8 cellular contexts compared by ENCODE assay signal in the genomic region with DNA sequence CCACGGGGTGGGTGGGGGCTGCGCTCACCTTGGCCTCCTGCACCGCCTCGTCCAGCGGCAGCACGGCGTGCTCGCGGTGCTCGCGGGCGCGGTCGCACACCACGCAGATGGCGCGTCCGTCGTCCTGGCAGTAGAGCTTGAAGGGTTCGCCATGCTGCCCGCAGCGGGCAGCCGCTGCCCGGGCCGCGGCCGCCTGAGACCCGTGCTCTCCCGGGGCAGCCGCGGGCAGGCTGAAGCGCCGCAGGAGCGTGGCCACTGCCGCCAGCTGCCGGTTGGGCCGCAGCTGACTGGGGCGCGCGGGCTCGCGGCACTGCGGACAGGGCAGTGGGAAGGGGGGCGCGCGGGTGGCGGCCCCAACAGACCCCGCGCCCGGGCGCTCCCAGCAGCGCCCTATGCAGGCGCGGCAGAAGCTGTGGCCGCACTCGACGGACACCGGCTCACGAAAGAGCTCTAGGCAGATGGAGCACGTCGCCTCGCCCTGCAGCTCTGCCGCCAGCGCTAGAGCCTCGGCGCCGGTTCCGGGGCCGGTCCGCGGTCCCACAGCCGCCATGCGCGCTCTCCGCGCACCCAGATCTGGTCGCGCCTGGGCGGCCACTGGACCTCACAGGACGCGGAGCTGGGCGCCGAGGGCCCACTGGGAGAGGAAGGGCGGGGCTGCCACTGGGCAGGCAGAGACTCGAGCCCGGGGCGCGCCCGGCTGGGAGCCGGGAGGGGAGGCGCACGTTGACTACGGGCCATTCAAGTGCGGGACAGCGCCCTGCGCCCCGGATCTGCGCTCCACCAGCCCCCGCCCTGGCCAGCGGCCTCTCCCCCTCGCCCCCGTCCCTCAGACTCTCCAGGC. TPM values are rescaled to one million over a fixed set of nuclear protein-coding genes. Genes with fewer than 3 reads are reported as not detected.
DNase-seq lines count a peak whose midpoint lies in the region; ATAC-seq and TF ChIP-seq lines count a peak whose summit lies in the region.

Gene TRIM7, minus strand, starts transcription at position 636 of the 841 bp plus-strand sequence. Its CDS starts 86 bp downstream, at position 550.

- peak; percentile 61 for DNase-seq in activated CD4-positive, alpha-beta T cell treated with anti-CD3 and anti-CD28 coated beads for 36 hours
- no peak for DNase-seq in activated CD4-positive, alpha-beta T cell treated with anti-CD3 and anti-CD28 coated beads, Interleukin-2, amount 50 U/mL, for 4 hours
- DNase-seq in activated T-cell treated with anti-CD3 and anti-CD28 coated beads, Interleukin-2, amount 50 U/mL, for 72 hours: peak; percentile 45 to 49
- DNase-seq in heart right ventricle (peak; percentile 40 to 75), retina (peak; percentile 66), middle frontal gyrus (ENCODE audit: extremely low spot score, low spot score) (no peak), T1000 (lab: John Stamatoyannopoulos, UW) (no peak)

- TF ChIP-seq CTCF in heart right ventricle (IDR thresholded peaks at IDR 0.05): no peak

- H3K4me1 ChIP-seq in heart right ventricle: peaks cover 7 to 53% (median 29%) of the 10 kb centered on the region in 9 donors

- H3K4me3 ChIP-seq in heart right ventricle: peak within 1 kb of the TSS; percentile 64 to 90 (median 74)

- no peaks in the 10 kb centered on the region for H3K9me3 Mint-ChIP-seq in activated CD4-positive, alpha-beta T cell treated with anti-CD3 and anti-CD28 coated beads for 36 hours (ENCODE audit: low read depth)
- H3K9me3 Mint-ChIP-seq in activated T-cell treated with anti-CD3 and anti-CD28 coated beads, Interleukin-2, amount 50 U/mL, for 72 hours: peaks cover 0 to 2% of the 10 kb centered on the region in 2 donors

- H3K4me3 Mint-ChIP-seq in activated CD4-positive, alpha-beta T cell treated with anti-CD3 and anti-CD28 coated beads for 36 hours: peak within 1 kb of the TSS; percentile 87
- H3K4me3 Mint-ChIP-seq in activated T-cell treated with anti-CD3 and anti-CD28 coated beads, Interleukin-2, amount 50 U/mL, for 72 hours: peak within 1 kb of the TSS; percentile 92 to 99

- H3K27me3 Mint-ChIP-seq in activated CD4-positive, alpha-beta T cell treated with anti-CD3 and anti-CD28 coated beads for 36 hours: peaks cover 20% of the 10 kb centered on the region
- peaks cover 22% of the 10 kb centered on the region for H3K27me3 Mint-ChIP-seq in activated T-cell treated with anti-CD3 and anti-CD28 coated beads, Interleukin-2, amount 50 U/mL, for 72 hours (ENCODE audit: low read depth)

- H3K36me3 Mint-ChIP-seq in activated CD4-positive, alpha-beta T cell treated with anti-CD3 and anti-CD28 coated beads for 36 hours (ENCODE audit: low read depth): peaks cover 6% of the 10 kb centered on the region
- peaks cover 2 to 11% of the 10 kb centered on the region in 2 donors for H3K36me3 Mint-ChIP-seq in activated T-cell treated with anti-CD3 and anti-CD28 coated beads, Interleukin-2, amount 50 U/mL, for 72 hours (ENCODE audit: insufficient read depth in 2 of 2)

- POLR2A ChIA-PET in activated CD4-positive, alpha-beta T cell treated with anti-CD3 and anti-CD28 coated beads for 36 hours (lab: Charles Lee): interaction anchor here (0.9 to 2.4 kb wide), 2 partner anchors 13 to 39 kb away, joined by 4 to 7 read pairs; partner anchors contain the start of gene RACK1

- peaks cover 0 to 4% (median 0%) of the 10 kb centered on the region in 9 donors for H3K36me3 ChIP-seq in heart right ventricle

- peak within 1 kb of the TSS; percentile 93 for H3K27ac Mint-ChIP-seq in activated CD4-positive, alpha-beta T cell treated with anti-CD3 and anti-CD28 coated beads for 36 hours
- peak within 1 kb of the TSS; percentile 100 for H3K27ac Mint-ChIP-seq in activated T-cell treated with anti-CD3 and anti-CD28 coated beads, Interleukin-2, amount 50 U/mL, for 72 hours

- no peak for ATAC-seq in activated CD4-positive, alpha-beta T cell treated with anti-CD3 and anti-CD28 coated beads for 36 hours
- ATAC-seq in activated T-cell treated with anti-CD3 and anti-CD28 coated beads, Interleukin-2, amount 50 U/mL, for 72 hours (replicated peaks in 1 of 2): peak; percentile 4 to 12
- peak; percentile 3 to 55 (median 24) for ATAC-seq in heart right ventricle
- no peak for ATAC-seq in GM21367 (IDR thresholded peaks at IDR 0.05; ENCODE audit: unreplicated experiment)

- peak within 1 kb of the TSS; percentile 17 to 87 (median 82) for H3K27ac ChIP-seq in heart right ventricle

- peaks cover 0 to 28% (median 0%) of the 10 kb centered on the region in 7 donors for H3K27me3 ChIP-seq in heart right ventricle

- 0% methylated on average over 85 to 102 of the region's 102 CpGs for WGBS in heart right ventricle, 2 donors

- intact Hi-C loops in activated CD4-positive, alpha-beta T cell treated with anti-CD3 and anti-CD28 coated beads for 36 hours (cut with DNase I, micrococcal nuclease): loop anchor here in 1 of 2 experiments (5.0 kb wide), 1 partner anchor 38 kb away; the partner anchor contains the start of gene RACK1
- intact Hi-C loops in heart right ventricle (cut with DNase I): no loop called here

- CTCF ChIA-PET in activated CD4-positive, alpha-beta T cell treated with anti-CD3 and anti-CD28 coated beads for 36 hours (lab: Charles Lee): interaction anchor here (0.5 to 5.6 kb wide), 4 partner anchors 13 to 262 kb away, joined by 3 to 63 read pairs (median 3); partner anchors contain the start of gene RACK1

- H3K9me3 ChIP-seq in heart right ventricle: no peaks in the 10 kb centered on the region

- peaks cover 32% of the 10 kb centered on the region for H3K4me1 Mint-ChIP-seq in activated CD4-positive, alpha-beta T cell treated with anti-CD3 and anti-CD28 coated beads for 36 hours
- H3K4me1 Mint-ChIP-seq in activated T-cell treated with anti-CD3 and anti-CD28 coated beads, Interleukin-2, amount 50 U/mL, for 72 hours (ENCODE audit: low read depth): peaks cover 37% of the 10 kb centered on the region

RNA-seq across cellular contexts. Expression of gene TRIM7, which starts in this region (rescaled TPM):
- total RNA-seq in activated CD4-positive, alpha-beta T cell treated with anti-CD3 and anti-CD28 coated beads for 36 hours: 1 to 10 TPM; 1.4 to 1.6 TPM
- 1 to 10 TPM; 2.4 to 2.9 TPM for total RNA-seq in activated T-cell treated with anti-CD3 and anti-CD28 coated beads, Interleukin-2, amount 50 U/mL, for 72 hours
- 1 to 10 TPM; 4.4 to 9.5 (median 6.0) TPM for total RNA-seq in heart right ventricle
- 10 to 100 TPM in 1 of 2 donors, 1 to 10 TPM in 1; 3.9 to 30.8 TPM for polyA plus RNA-seq in heart right ventricle

Comparison
In these comparisons a context has a peak if more than half of its experiments do, and no peak if none do; other contexts are left out.
1. DNase-seq: peak in activated CD4-positive, alpha-beta T cell treated with anti-CD3 and anti-CD28 coated beads for 36 hours (single experiment), activated T-cell treated with anti-CD3 and anti-CD28 coated beads, Interleukin-2, amount 50 U/mL, for 72 hours (2 of 2), heart right ventricle (2 of 2) and retina (single experiment); none in activated CD4-positive, alpha-beta T cell treated with anti-CD3 and anti-CD28 coated beads, Interleukin-2, amount 50 U/mL, for 4 hours (0 of 2), middle frontal gyrus (single experiment) and T1000 (single experiment).
2. ATAC-seq: peak in activated T-cell treated with anti-CD3 and anti-CD28 coated beads, Interleukin-2, amount 50 U/mL, for 72 hours (2 of 2) and heart right ventricle (8 of 8); none in activated CD4-positive, alpha-beta T cell treated with anti-CD3 and anti-CD28 coated beads for 36 hours (single experiment) and GM21367 (single experiment).